14 cellular contexts compared by ENCODE assay signal in the genomic region with DNA sequence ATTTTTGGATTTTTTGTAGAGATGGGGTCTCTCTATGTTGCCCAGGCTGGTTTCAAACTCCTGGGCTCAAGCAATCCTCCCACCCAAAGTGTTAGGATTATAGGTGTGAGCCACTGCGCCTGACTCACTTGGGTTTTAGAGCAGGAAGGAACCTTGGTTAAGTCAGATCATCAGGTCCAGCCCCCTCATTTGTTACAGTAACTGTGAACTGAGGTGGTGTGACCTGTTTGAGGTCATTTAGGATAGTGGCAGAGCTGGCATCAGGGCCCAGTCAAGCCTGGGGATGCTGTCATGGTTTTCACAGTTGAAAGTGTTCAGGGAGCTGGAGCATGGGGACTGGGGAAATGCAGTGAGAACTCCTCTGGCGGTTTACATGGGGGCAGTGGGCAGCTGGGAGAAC.
DNase-seq lines count a peak whose midpoint lies in the region; TF ChIP-seq lines count a peak whose summit lies in the region.
"Had no signal": no experiment of that assay in that cellular context is flagged by ENCODE, and none has a peak within 500 bp of the region (broad histone marks: within the 10 kb centered on the region; RNA-seq: fewer than 3 reads in every experiment).

No MANE protein-coding gene starts in this region.

- no peaks in the 10 kb centered on the region for H3K27me3 ChIP-seq in esophagus muscularis mucosa
- H3K27me3 ChIP-seq: ascending aorta, upper lobe of right lung had no signal

- 88% methylated on average over 1 of the region's 2 CpGs for WGBS in esophagus muscularis mucosa

- no peak for TF ChIP-seq POLR2A in esophagus muscularis mucosa (IDR thresholded peaks at IDR 0.05; ENCODE audit: low read depth)

- no peaks in the 10 kb centered on the region for H3K9me3 ChIP-seq in esophagus muscularis mucosa
- H3K9me3 ChIP-seq: ascending aorta, SK-N-SH, upper lobe of right lung had no signal

- H3K4me3 ChIP-seq in esophagus muscularis mucosa: no peak overlapping the region
- H3K4me3 ChIP-seq: ascending aorta, skin epidermis, upper lobe of right lung had no signal

- peaks cover 22% of the 10 kb centered on the region for H3K27me3 Mint-ChIP-seq in T-helper 2 cell treated with Interferon-gamma antibody and Interleukin-4, amounts not matched to agents 5 μg/mL and 100 μg/mL, for 36 hours (ENCODE audit: low read depth)

- peaks cover 0 to 7% (median 6%) of the 10 kb centered on the region in 4 donors for H3K36me3 ChIP-seq in esophagus muscularis mucosa
- H3K36me3 ChIP-seq: ascending aorta, upper lobe of right lung had no signal

- no peak for TF ChIP-seq CTCF in esophagus muscularis mucosa (IDR thresholded peaks at IDR 0.05)

- H3K4me1 Mint-ChIP-seq in T-helper 2 cell treated with Interferon-gamma antibody and Interleukin-4, amounts not matched to agents 5 μg/mL and 100 μg/mL, for 36 hours (ENCODE audit: low read depth): peaks cover 37% of the 10 kb centered on the region

- H3K9me3 Mint-ChIP-seq in T-helper 2 cell treated with Interferon-gamma antibody and Interleukin-4, amounts not matched to agents 5 μg/mL and 100 μg/mL, for 36 hours: no peaks in the 10 kb centered on the region

- H3K4me3 Mint-ChIP-seq in T-helper 2 cell treated with Interferon-gamma antibody and Interleukin-4, amounts not matched to agents 5 μg/mL and 100 μg/mL, for 36 hours: peak overlapping the region; percentile 50

- no peak for TF ChIP-seq EP300 in esophagus muscularis mucosa (IDR thresholded peaks at IDR 0.05)

- peaks cover 0 to 29% (median 25%) of the 10 kb centered on the region in 4 donors for H3K4me1 ChIP-seq in esophagus muscularis mucosa

- peak overlapping the region; percentile 26 for H3K27ac Mint-ChIP-seq in T-helper 2 cell treated with Interferon-gamma antibody and Interleukin-4, amounts not matched to agents 5 μg/mL and 100 μg/mL, for 36 hours

- no peaks in the 10 kb centered on the region for H3K36me3 Mint-ChIP-seq in T-helper 2 cell treated with Interferon-gamma antibody and Interleukin-4, amounts not matched to agents 5 μg/mL and 100 μg/mL, for 36 hours (ENCODE audit: low read depth)

- peak; percentile 7 to 16 for DNase-seq in activated CD4-positive, alpha-beta T cell treated with anti-CD3 and anti-CD28 coated beads, Interleukin-2, amount 50 U/mL, for 48 hours
- DNase-seq in activated CD4-positive, alpha-beta T cell treated with anti-CD3 and anti-CD28 coated beads, Interleukin-2, amount 50 U/mL, for 4 hours: no peak
- DNase-seq in T-helper 2 cell treated with Interferon-gamma antibody and Interleukin-4, amounts not matched to agents 5 μg/mL and 100 μg/mL, for 36 hours (ENCODE audit: low spot score): peak; percentile 30
- DNase-seq in amniotic epithelial cell (ENCODE audit: low read depth) (peak; percentile 28), DMS53 (lab: John Stamatoyannopoulos, UW) (no peak), GM19238 (ENCODE audit: insufficient read length, low spot score) (no peak), esophagus muscularis mucosa (ENCODE audit: extremely low spot score) (no peak)
- peak; percentile 4 to 9 for DNase-seq in stimulated activated CD8-positive, alpha-beta memory T cell treated with anti-CD3 and anti-CD28 coated beads, Interleukin-15, amount 100 ng/mL, for 4 hours (ENCODE audit: low read depth in 2 of 2)
- DNase-seq: mammary epithelial cell, occipital lobe, SK-N-SH, upper lobe of right lung had no signal

- intact Hi-C loops in esophagus muscularis mucosa (cut with DNase I): no loop called here

- H3K27ac ChIP-seq in esophagus muscularis mucosa (replicated peaks in 1 of 4): no peak overlapping the region
- H3K27ac ChIP-seq: ascending aorta, upper lobe of right lung had no signal

Comparison
In these comparisons a context has a peak if more than half of its experiments do, and no peak if none do; other contexts are left out.
1. DNase-seq: peak in activated CD4-positive, alpha-beta T cell treated with anti-CD3 and anti-CD28 coated beads, Interleukin-2, amount 50 U/mL, for 48 hours (2 of 2), T-helper 2 cell treated with Interferon-gamma antibody and Interleukin-4, amounts not matched to agents 5 μg/mL and 100 μg/mL, for 36 hours (single experiment), amniotic epithelial cell (single experiment) and stimulated activated CD8-positive, alpha-beta memory T cell treated with anti-CD3 and anti-CD28 coated beads, Interleukin-15, amount 100 ng/mL, for 4 hours (2 of 2); none in activated CD4-positive, alpha-beta T cell treated with anti-CD3 and anti-CD28 coated beads, Interleukin-2, amount 50 U/mL, for 4 hours (0 of 2), DMS53 (single experiment), GM19238 (single experiment) and esophagus muscularis mucosa (single experiment).